1 cellular context compared by ENCODE assay signal in the genomic region with DNA sequence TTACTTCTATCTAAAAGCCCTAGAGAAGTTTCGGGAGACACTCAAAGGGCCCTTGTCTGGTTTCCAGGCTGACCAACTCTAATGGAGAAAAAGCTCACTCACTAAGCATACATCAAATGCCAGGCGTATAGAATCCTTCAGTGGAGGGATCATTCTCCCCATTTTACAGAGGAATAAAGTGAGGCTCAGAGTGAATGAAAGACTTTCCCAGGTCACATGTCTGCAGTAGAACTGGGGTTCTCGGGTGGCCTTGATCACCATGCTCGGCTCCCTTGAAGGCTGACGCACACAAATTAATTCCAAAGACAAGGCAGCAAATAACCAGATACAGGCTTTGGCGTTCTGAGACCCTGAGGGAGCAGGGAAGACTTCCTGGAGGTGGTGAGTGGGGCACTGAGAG.
TF ChIP-seq lines count a peak whose summit lies in the region.

No MANE protein-coding gene starts in this region.

TF ChIP-seq in GM23338, 12 proteins besides CTCF, POLR2A, EP300 and RAD21 (continued from another document):
- TF ChIP-seq REST (IDR thresholded peaks at IDR 0.05; ENCODE audit: unreplicated experiment) (no peak), ZNF114 (CRISPR knock-in tag; IDR thresholded peaks at IDR 0.05) (no peak), ETS1 (IDR thresholded peaks at IDR 0.05) (no peak), CREB1 (CRISPR knock-in tag; IDR thresholded peaks at IDR 0.05; ENCODE audit: low read depth) (no peak), JUNB (IDR thresholded peaks at IDR 0.05; ENCODE audit: unreplicated experiment) (no peak), EZH2 (IDR thresholded peaks at IDR 0.05; ENCODE audit: low read depth, unreplicated experiment) (no peak), ZNF331 (CRISPR knock-in tag; IDR thresholded peaks at IDR 0.05; ENCODE audit: low read depth) (no peak), POLR2AphosphoS5 (IDR thresholded peaks at IDR 0.05; ENCODE audit: low read depth) (no peak), NANOG (IDR thresholded peaks at IDR 0.05; ENCODE audit: borderline replicate concordance) (no peak), STAT1 (IDR thresholded peaks at IDR 0.05; ENCODE audit: unreplicated experiment) (no peak)
- TF ChIP-seq, protein P1, sequence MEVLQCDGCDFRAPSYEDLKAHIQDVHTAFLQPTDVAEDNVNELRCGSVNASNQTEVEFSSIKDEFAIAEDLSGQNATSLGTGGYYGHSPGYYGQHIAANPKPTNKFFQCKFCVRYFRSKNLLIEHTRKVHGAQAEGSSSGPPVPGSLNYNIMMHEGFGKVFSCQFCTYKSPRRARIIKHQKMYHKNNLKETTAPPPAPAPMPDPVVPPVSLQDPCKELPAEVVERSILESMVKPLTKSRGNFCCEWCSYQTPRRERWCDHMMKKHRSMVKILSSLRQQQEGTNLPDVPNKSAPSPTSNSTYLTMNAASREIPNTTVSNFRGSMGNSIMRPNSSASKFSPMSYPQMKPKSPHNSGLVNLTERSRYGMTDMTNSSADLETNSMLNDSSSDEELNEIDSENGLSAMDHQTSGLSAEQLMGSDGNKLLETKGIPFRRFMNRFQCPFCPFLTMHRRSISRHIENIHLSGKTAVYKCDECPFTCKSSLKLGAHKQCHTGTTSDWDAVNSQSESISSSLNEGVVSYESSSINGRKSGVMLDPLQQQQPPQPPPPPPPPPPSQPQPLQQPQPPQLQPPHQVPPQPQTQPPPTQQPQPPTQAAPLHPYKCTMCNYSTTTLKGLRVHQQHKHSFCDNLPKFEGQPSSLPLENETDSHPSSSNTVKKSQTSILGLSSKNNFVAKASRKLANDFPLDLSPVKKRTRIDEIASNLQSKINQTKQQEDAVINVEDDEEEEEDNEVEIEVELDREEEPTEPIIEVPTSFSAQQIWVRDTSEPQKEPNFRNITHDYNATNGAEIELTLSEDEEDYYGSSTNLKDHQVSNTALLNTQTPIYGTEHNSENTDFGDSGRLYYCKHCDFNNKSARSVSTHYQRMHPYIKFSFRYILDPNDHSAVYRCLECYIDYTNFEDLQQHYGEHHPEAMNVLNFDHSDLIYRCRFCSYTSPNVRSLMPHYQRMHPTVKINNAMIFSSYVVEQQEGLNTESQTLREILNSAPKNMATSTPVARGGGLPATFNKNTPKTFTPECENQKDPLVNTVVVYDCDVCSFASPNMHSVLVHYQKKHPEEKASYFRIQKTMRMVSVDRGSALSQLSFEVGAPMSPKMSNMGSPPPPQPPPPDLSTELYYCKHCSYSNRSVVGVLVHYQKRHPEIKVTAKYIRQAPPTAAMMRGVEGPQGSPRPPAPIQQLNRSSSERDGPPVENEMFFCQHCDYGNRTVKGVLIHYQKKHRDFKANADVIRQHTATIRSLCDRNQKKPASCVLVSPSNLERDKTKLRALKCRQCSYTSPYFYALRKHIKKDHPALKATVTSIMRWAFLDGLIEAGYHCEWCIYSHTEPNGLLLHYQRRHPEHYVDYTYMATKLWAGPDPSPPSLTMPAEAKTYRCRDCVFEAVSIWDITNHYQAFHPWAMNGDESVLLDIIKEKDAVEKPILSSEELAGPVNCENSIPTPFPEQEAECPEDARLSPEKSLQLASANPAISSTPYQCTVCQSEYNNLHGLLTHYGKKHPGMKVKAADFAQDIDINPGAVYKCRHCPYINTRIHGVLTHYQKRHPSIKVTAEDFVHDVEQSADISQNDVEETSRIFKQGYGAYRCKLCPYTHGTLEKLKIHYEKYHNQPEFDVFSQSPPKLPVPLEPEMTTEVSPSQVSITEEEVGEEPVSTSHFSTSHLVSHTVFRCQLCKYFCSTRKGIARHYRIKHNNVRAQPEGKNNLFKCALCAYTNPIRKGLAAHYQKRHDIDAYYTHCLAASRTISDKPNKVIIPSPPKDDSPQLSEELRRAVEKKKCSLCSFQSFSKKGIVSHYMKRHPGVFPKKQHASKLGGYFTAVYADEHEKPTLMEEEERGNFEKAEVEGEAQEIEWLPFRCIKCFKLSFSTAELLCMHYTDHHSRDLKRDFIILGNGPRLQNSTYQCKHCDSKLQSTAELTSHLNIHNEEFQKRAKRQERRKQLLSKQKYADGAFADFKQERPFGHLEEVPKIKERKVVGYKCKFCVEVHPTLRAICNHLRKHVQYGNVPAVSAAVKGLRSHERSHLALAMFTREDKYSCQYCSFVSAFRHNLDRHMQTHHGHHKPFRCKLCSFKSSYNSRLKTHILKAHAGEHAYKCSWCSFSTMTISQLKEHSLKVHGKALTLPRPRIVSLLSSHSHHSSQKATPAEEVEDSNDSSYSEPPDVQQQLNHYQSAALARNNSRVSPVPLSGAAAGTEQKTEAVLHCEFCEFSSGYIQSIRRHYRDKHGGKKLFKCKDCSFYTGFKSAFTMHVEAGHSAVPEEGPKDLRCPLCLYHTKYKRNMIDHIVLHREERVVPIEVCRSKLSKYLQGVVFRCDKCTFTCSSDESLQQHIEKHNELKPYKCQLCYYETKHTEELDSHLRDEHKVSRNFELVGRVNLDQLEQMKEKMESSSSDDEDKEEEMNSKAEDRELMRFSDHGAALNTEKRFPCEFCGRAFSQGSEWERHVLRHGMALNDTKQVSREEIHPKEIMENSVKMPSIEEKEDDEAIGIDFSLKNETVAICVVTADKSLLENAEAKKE (CRISPR knock-in tag; IDR thresholded peaks at IDR 0.05): no peak
